25 cellular contexts compared by ENCODE assay signal in the genomic region with DNA sequence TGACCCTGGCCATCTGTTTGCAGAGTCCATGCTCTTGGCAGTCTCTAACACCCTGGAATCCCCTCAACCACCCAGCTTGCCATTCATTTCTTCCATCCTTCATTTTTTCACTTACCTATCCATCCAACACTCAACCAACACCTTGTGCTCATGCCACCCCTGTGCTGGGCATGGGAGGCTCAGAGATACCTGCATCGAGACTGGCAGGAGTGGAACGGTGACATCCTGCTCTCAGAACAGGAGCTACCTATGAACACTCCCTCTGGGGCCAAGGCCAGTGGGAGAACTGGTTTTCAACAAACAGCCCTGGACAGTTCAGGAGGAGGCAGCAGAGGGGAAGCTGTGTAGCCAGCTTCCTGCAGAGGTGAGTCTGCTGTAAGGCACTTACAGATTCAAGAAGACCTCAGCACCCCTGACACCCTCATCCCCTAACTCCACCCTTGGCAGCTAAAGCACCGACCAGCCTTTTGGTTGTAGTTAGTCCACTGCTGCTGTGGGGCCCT. TPM values are rescaled to one million over a fixed set of nuclear protein-coding genes. Genes with fewer than 3 reads are reported as not detected.
DNase-seq lines count a peak whose midpoint lies in the region; ATAC-seq and TF ChIP-seq lines count a peak whose summit lies in the region.
"Had no signal": no experiment of that assay in that cellular context is flagged by ENCODE, and none has a peak within 500 bp of the region (broad histone marks: within the 10 kb centered on the region; RNA-seq: fewer than 3 reads in every experiment).

No MANE protein-coding gene starts in this region.

- no peaks in the 10 kb centered on the region for H3K4me1 ChIP-seq in neural progenitor cell
- no peaks in the 10 kb centered on the region for H3K4me1 ChIP-seq in upper lobe of right lung
- H3K4me1 ChIP-seq: right lobe of liver had no signal

- peaks cover 3% of the 10 kb centered on the region for H3K4me1 Mint-ChIP-seq in neural progenitor cell
- H3K4me1 Mint-ChIP-seq: activated CD4-positive, alpha-beta T cell treated with anti-CD3 and anti-CD28 coated beads, Interleukin-2, amount 10 ng/mL, durations not matched to agents 24 days and 14 days; B cell had no signal

- H3K36me3 ChIP-seq in neural progenitor cell (no peaks in the 10 kb centered on the region), upper lobe of right lung (no peaks in the 10 kb centered on the region)
- H3K36me3 ChIP-seq: right lobe of liver, thoracic aorta had no signal

- no peak overlapping the region for H3K4me3 Mint-ChIP-seq in neural progenitor cell
- H3K4me3 Mint-ChIP-seq: activated CD4-positive, alpha-beta T cell treated with anti-CD3 and anti-CD28 coated beads, Interleukin-2, amount 10 ng/mL, durations not matched to agents 24 days and 14 days; B cell; CD8-positive, alpha-beta T cell; dendritic cell treated with granulocyte-macrophage colony-stimulating factor and Interleukin-4, amounts not matched to agents 40 ng/mL and 50 ng/mL, for 4 days; IgD-negative memory B cell had no signal

- no peaks in the 10 kb centered on the region for H3K9me3 ChIP-seq in neural progenitor cell (ENCODE audit: low read depth)
- H3K9me3 ChIP-seq in upper lobe of right lung: no peaks in the 10 kb centered on the region
- H3K9me3 ChIP-seq: right lobe of liver, thoracic aorta had no signal

- no peaks in the 10 kb centered on the region for H3K79me2 ChIP-seq in neural progenitor cell (ENCODE audit: low read depth)

- H3K27ac Mint-ChIP-seq in neural progenitor cell: peak overlapping the region; percentile 9
- H3K27ac Mint-ChIP-seq: activated T-helper 2 cell treated with anti-CD3 and anti-CD28 coated beads, Interferon-gamma antibody, Interleukin-2, Interleukin-4, amounts not matched to agents 10 μg/mL and 5 μg/mL and 100 μg/mL, durations not matched to agents 14 hours and 24 hours and 36 hours; B cell; CD8-positive, alpha-beta T cell; dendritic cell treated with granulocyte-macrophage colony-stimulating factor and Interleukin-4, amounts not matched to agents 40 ng/mL and 50 ng/mL, for 4 days; IgD-negative memory B cell had no signal

- no peaks in the 10 kb centered on the region for H3K36me3 Mint-ChIP-seq in neural progenitor cell
- H3K36me3 Mint-ChIP-seq: CD8-positive, alpha-beta T cell; IgD-negative memory B cell had no signal

- H3K27ac ChIP-seq in VCaP (peak overlapping the region; percentile 45), neural progenitor cell (no peak overlapping the region), upper lobe of right lung (no peak overlapping the region)
- H3K27ac ChIP-seq: right lobe of liver, SK-N-MC, thoracic aorta had no signal

- ATAC-seq in upper lobe of right lung: no peak
- ATAC-seq: CD8-positive, alpha-beta T cell; left colon; right lobe of liver had no signal

- peak; percentile 40 for DNase-seq in activated CD8-positive, alpha-beta memory T cell treated with anti-CD3 and anti-CD28 coated beads for 24 hours
- DNase-seq in activated CD8-positive, alpha-beta memory T cell treated with anti-CD3 and anti-CD28 coated beads, Interleukin-2, amount 50 U/mL, for 4 hours: no peak
- DNase-seq in neural progenitor cell (ENCODE audit: low spot score): no peak
- DNase-seq in upper lobe of right lung: peak; percentile 7
- no peak for DNase-seq in hippocampal formation (lab: John Stamatoyannopoulos, UW)
- DNase-seq in OCI-M2 (lab: John Stamatoyannopoulos, UW; ENCODE audit: unreplicated experiment): no peak
- DNase-seq: activated CD4-positive, alpha-beta T cell treated with anti-CD3 and anti-CD28 coated beads, Interleukin-2, amount 10 ng/mL, durations not matched to agents 24 days and 14 days; caudate nucleus; left colon; NCI-H1092 treated with DMSO at 0.1 percent for 48 hours; NCI-H187 treated with DMSO at 0.1 percent for 48 hours; NCI-H526 treated with DMSO at 0.1 percent for 48 hours; RPMI8226; stimulated activated naive CD4-positive, alpha-beta T cell had no signal

- H4K20me1 ChIP-seq in neural progenitor cell (ENCODE audit: low read depth): no peaks in the 10 kb centered on the region

- intact Hi-C loops in upper lobe of right lung (cut with DNase I): no loop called here

- no peak overlapping the region for H3K9ac ChIP-seq in neural progenitor cell

- H2AFZ ChIP-seq in neural progenitor cell (replicated peaks): no peak overlapping the region

- no peak overlapping the region for H3K4me3 ChIP-seq in neural progenitor cell
- no peak overlapping the region for H3K4me3 ChIP-seq in upper lobe of right lung
- H3K4me3 ChIP-seq: right lobe of liver, SK-N-MC, thoracic aorta had no signal

- no peak overlapping the region for H3K4me2 ChIP-seq in neural progenitor cell

- peaks cover 6% of the 10 kb centered on the region for H3K27me3 ChIP-seq in neural progenitor cell
- H3K27me3 ChIP-seq in upper lobe of right lung: no peaks in the 10 kb centered on the region
- H3K27me3 ChIP-seq: right lobe of liver had no signal

- no peaks in the 10 kb centered on the region for H3K9me3 Mint-ChIP-seq in neural progenitor cell
- H3K9me3 Mint-ChIP-seq: activated CD4-positive, alpha-beta T cell treated with anti-CD3 and anti-CD28 coated beads, Interleukin-2, amount 10 ng/mL, durations not matched to agents 24 days and 14 days; activated T-helper 2 cell treated with anti-CD3 and anti-CD28 coated beads, Interferon-gamma antibody, Interleukin-2, Interleukin-4, amounts not matched to agents 10 μg/mL and 5 μg/mL and 100 μg/mL, durations not matched to agents 14 hours and 24 hours and 36 hours; CD8-positive, alpha-beta T cell; dendritic cell treated with granulocyte-macrophage colony-stimulating factor and Interleukin-4, amounts not matched to agents 40 ng/mL and 50 ng/mL, for 4 days; IgD-negative memory B cell had no signal

- H3F3A ChIP-seq in neural progenitor cell (ENCODE audit: low read depth): no peaks in the 10 kb centered on the region

- H3K27me3 Mint-ChIP-seq in neural progenitor cell (ENCODE audit: insufficient read depth, low read depth): peaks cover 12% of the 10 kb centered on the region

- TF ChIP-seq CTCF in VCaP (conservative IDR thresholded peaks at IDR 0.05): no peak
- TF ChIP-seq CTCF in neural progenitor cell (IDR thresholded peaks at IDR 0.05): no peak
- TF ChIP-seq CTCF in upper lobe of right lung (IDR thresholded peaks at IDR 0.05): no peak

RNA-seq across cellular contexts. Expression of a gene that starts 19.5 kb away (rescaled TPM):
- total RNA-seq in neural progenitor cell (ENCODE audit: low replicate concordance) (0.03 TPM in 1 of 2 replicates, not detected in the other), upper lobe of right lung (0.06 TPM)
- total RNA-seq: activated CD4-positive, alpha-beta T cell treated with anti-CD3 and anti-CD28 coated beads, Interleukin-2, amount 10 ng/mL, durations not matched to agents 24 days and 14 days; activated T-helper 2 cell treated with anti-CD3 and anti-CD28 coated beads, Interferon-gamma antibody, Interleukin-2, Interleukin-4, amounts not matched to agents 10 μg/mL and 5 μg/mL and 100 μg/mL, durations not matched to agents 14 hours and 24 hours and 36 hours; B cell; CD8-positive, alpha-beta T cell; G401; T-helper 1 cell treated with Interleukin-12 subunit alpha and Interleukin-12 subunit beta and Interleukin-4 antibody, amounts not matched to agents 30 ng/mL and 1 ng/mL, for 36 hours; thoracic aorta had no signal

Comparison
In these comparisons a context has a peak if more than half of its experiments do, and no peak if none do; other contexts are left out.
1. DNase-seq: peak in activated CD8-positive, alpha-beta memory T cell treated with anti-CD3 and anti-CD28 coated beads for 24 hours (single experiment) and upper lobe of right lung (single experiment); none in activated CD8-positive, alpha-beta memory T cell treated with anti-CD3 and anti-CD28 coated beads, Interleukin-2, amount 50 U/mL, for 4 hours (single experiment), neural progenitor cell (single experiment), hippocampal formation (0 of 2) and OCI-M2 (single experiment).